Comparison of ENCODE assay signal across 1 cellular context in the genomic region with DNA sequence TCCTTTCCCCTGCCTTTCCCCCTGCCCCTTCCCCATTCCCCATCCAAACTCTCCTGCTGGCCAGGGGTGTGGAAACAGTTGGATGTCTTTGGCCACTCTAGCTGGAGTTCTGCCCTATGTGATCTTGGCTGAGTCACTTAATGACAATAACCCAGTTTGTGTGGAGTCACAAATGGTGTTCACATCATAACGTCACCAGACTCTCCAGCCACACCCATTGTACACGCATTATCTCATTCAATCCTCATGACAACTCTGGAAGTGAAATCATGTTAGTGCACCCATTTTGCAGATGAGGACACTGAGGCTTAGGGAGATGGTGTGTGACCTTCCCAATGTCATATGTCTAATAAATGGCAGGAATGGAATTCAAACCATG.
A peak's percentile ranks its signal among the peaks of the same experiment; 100 is the strongest.
TF ChIP-seq lines count a peak whose summit lies in the region.

No MANE protein-coding gene starts in this region.

TF ChIP-seq in K562, 482 proteins besides CTCF, POLR2A, EP300 and RAD21 (continues in another document):
- peak; percentile 95 for TF ChIP-seq ESRRA (IDR thresholded peaks at IDR 0.05; ENCODE audit: borderline replicate concordance, low read depth)
- TF ChIP-seq GABPB1 (CRISPR knock-in tag; IDR thresholded peaks at IDR 0.05), result no peak
- TF ChIP-seq SRSF7 (optimal IDR thresholded peaks at IDR 0.05; ENCODE audit: low read depth, low read length), result no peak
- TF ChIP-seq TRIM24 (IDR thresholded peaks at IDR 0.05), result no peak
- TF ChIP-seq HMGN3 (IDR thresholded peaks at IDR 0.05; ENCODE audit: borderline replicate concordance, extremely low read depth, insufficient read length, low read depth, low read length), result no peak
- no peak for TF ChIP-seq CEBPZ (IDR thresholded peaks at IDR 0.05; ENCODE audit: borderline replicate concordance, low read depth, low read length)
- no peak for TF ChIP-seq ZFPM2 (CRISPR knock-in tag; IDR thresholded peaks at IDR 0.05)
- TF ChIP-seq ZNF232 (CRISPR knock-in tag; IDR thresholded peaks at IDR 0.05), result no peak
- no peak for TF ChIP-seq ZFP91 (CRISPR knock-in tag; IDR thresholded peaks at IDR 0.05)
- peak; percentile 70; the same call in 1 of the 2 replicates for TF ChIP-seq ATF7 (IDR thresholded peaks at IDR 0.05)
- TF ChIP-seq CBX3 (IDR thresholded peaks at IDR 0.05; ENCODE audit: borderline replicate concordance in 1 of 2, low read length in 2 of 2), result peak in 1 of 2 experiments; percentile 62; a peak in 1 of 3 replicates
- TF ChIP-seq SREBF1 (IDR thresholded peaks at IDR 0.05; ENCODE audit: borderline replicate concordance, low read depth, low read length), result no peak
- no peak for TF ChIP-seq BRD9 (IDR thresholded peaks at IDR 0.05; ENCODE audit: low read depth, partially characterized antibody)
- TF ChIP-seq ZNF175 (CRISPR knock-in tag; IDR thresholded peaks at IDR 0.05; ENCODE audit: low read depth), result no peak
- TF ChIP-seq CBX1 (IDR thresholded peaks at IDR 0.05; ENCODE audit: low read depth), result peak; percentile 69; the same call in 1 of the 2 replicates
- no peak for TF ChIP-seq SIX5 (IDR thresholded peaks at IDR 0.05; ENCODE audit: borderline replicate concordance in 1 of 2, insufficient read depth in 1 of 2, low read depth in 1 of 2, low read length in 2 of 2)
- TF ChIP-seq KDM1A (IDR thresholded peaks at IDR 0.05), result peak; percentile 91 to 92
- TF ChIP-seq NR3C1 (CRISPR knock-in tag; IDR thresholded peaks at IDR 0.05), result no peak
- no peak for TF ChIP-seq ZNF408 (CRISPR knock-in tag; IDR thresholded peaks at IDR 0.05; ENCODE audit: low read depth)
- TF ChIP-seq ZKSCAN3 (CRISPR knock-in tag; IDR thresholded peaks at IDR 0.05), result no peak
- TF ChIP-seq EGR1 (conservative IDR thresholded peaks at IDR 0.05), result no peak
- TF ChIP-seq FOSL1 (tag; conservative IDR thresholded peaks at IDR 0.05), result peak; percentile 28; the same call in 1 of the 2 replicates
- TF ChIP-seq MEF2A (IDR thresholded peaks at IDR 0.05; ENCODE audit: control insufficient read depth, low read depth, low read length), result no peak
- TF ChIP-seq, protein P1, sequence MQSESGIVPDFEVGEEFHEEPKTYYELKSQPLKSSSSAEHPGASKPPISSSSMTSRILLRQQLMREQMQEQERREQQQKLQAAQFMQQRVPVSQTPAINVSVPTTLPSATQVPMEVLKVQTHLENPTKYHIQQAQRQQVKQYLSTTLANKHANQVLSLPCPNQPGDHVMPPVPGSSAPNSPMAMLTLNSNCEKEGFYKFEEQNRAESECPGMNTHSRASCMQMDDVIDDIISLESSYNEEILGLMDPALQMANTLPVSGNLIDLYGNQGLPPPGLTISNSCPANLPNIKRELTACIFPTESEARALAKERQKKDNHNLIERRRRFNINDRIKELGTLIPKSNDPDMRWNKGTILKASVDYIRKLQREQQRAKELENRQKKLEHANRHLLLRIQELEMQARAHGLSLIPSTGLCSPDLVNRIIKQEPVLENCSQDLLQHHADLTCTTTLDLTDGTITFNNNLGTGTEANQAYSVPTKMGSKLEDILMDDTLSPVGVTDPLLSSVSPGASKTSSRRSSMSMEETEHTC (IDR thresholded peaks at IDR 0.05), result no peak
- TF ChIP-seq CREM (IDR thresholded peaks at IDR 0.05; ENCODE audit: low read depth), result peak; percentile 69
- TF ChIP-seq BHLHE40 (IDR thresholded peaks at IDR 0.05; ENCODE audit: low read length), result peak; percentile 38; the same call in 1 of the 2 replicates
- TF ChIP-seq HEY1 (CRISPR knock-in tag; IDR thresholded peaks at IDR 0.05; ENCODE audit: borderline replicate concordance), result no peak
- no peak for TF ChIP-seq ZNF778 (CRISPR knock-in tag; IDR thresholded peaks at IDR 0.05)
- no peak for TF ChIP-seq NBN (IDR thresholded peaks at IDR 0.05; ENCODE audit: low read depth)
- TF ChIP-seq ZBTB2 (IDR thresholded peaks at IDR 0.05), result no peak
- no peak for TF ChIP-seq YY1 (IDR thresholded peaks at IDR 0.05; ENCODE audit: borderline replicate concordance in 1 of 3, control insufficient read depth in 1 of 3, extremely low read depth in 1 of 3, insufficient read depth in 3 of 3, insufficient read length in 1 of 3, insufficient replicate concordance in 2 of 3, low read depth in 1 of 3, low read length in 2 of 3)
- no peak for TF ChIP-seq NR2C2 (CRISPR knock-in tag; IDR thresholded peaks at IDR 0.05)
- TF ChIP-seq NR2C2 (tag; IDR thresholded peaks at IDR 0.05), result no peak
- TF ChIP-seq GATAD2B (IDR thresholded peaks at IDR 0.05; ENCODE audit: borderline replicate concordance), result no peak
- TF ChIP-seq PPARD (CRISPR knock-in tag; IDR thresholded peaks at IDR 0.05), result no peak
- TF ChIP-seq MEIS2 (IDR thresholded peaks at IDR 0.05; ENCODE audit: partially characterized antibody), result peak; percentile 28
- TF ChIP-seq, protein P2, sequence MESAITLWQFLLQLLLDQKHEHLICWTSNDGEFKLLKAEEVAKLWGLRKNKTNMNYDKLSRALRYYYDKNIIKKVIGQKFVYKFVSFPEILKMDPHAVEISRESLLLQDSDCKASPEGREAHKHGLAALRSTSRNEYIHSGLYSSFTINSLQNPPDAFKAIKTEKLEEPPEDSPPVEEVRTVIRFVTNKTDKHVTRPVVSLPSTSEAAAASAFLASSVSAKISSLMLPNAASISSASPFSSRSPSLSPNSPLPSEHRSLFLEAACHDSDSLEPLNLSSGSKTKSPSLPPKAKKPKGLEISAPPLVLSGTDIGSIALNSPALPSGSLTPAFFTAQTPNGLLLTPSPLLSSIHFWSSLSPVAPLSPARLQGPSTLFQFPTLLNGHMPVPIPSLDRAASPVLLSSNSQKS (CRISPR knock-in tag; IDR thresholded peaks at IDR 0.05), result no peak
- TF ChIP-seq RBM34 (IDR thresholded peaks at IDR 0.05; ENCODE audit: borderline replicate concordance, insufficient read depth, low read length), result no peak
- peak; percentile 69; the same call in 1 of the 2 replicates for TF ChIP-seq JUN (IDR thresholded peaks at IDR 0.05; ENCODE audit: borderline replicate concordance, low read depth, low read length)
- no peak for TF ChIP-seq JUN (CRISPR knock-in tag; IDR thresholded peaks at IDR 0.05; ENCODE audit: borderline replicate concordance)
- TF ChIP-seq TBP (optimal IDR thresholded peaks at IDR 0.05; ENCODE audit: low read depth, low read length), result no peak
- no peak for TF ChIP-seq TARDBP (IDR thresholded peaks at IDR 0.05)
- TF ChIP-seq JUND (IDR thresholded peaks at IDR 0.05; ENCODE audit: borderline replicate concordance, low read depth, low read length), result peak; percentile 47; the same call in 1 of the 2 replicates
- peak; percentile 67; the same call in 2 of the 3 replicates for TF ChIP-seq JUND (tag; IDR thresholded peaks at IDR 0.05; ENCODE audit: borderline replicate concordance, low read depth, low read length)
- no peak for TF ChIP-seq CHD2 (IDR thresholded peaks at IDR 0.05; ENCODE audit: low read depth, low read length)
- peak; percentile 82 for TF ChIP-seq HDAC2 (IDR thresholded peaks at IDR 0.05)
- TF ChIP-seq FOXP1 (CRISPR knock-in tag; IDR thresholded peaks at IDR 0.05), result no peak
- TF ChIP-seq DPF2 (IDR thresholded peaks at IDR 0.05), result no peak
- TF ChIP-seq ZFP36 (IDR thresholded peaks at IDR 0.05; ENCODE audit: low read depth, low read length, partially characterized antibody), result no peak
- no peak for TF ChIP-seq SRSF9 (IDR thresholded peaks at IDR 0.05; ENCODE audit: borderline replicate concordance, low read depth, low read length)
- no peak for TF ChIP-seq MBD2 (IDR thresholded peaks at IDR 0.05; ENCODE audit: borderline replicate concordance, low read depth)
- no peak for TF ChIP-seq ILK (tag; IDR thresholded peaks at IDR 0.05; ENCODE audit: borderline replicate concordance, low read depth)
- TF ChIP-seq MTA2 (IDR thresholded peaks at IDR 0.05; ENCODE audit: low read depth), result no peak
- no peak for TF ChIP-seq XRCC5 (IDR thresholded peaks at IDR 0.05; ENCODE audit: low read depth, low read length)
- TF ChIP-seq, protein P3, sequence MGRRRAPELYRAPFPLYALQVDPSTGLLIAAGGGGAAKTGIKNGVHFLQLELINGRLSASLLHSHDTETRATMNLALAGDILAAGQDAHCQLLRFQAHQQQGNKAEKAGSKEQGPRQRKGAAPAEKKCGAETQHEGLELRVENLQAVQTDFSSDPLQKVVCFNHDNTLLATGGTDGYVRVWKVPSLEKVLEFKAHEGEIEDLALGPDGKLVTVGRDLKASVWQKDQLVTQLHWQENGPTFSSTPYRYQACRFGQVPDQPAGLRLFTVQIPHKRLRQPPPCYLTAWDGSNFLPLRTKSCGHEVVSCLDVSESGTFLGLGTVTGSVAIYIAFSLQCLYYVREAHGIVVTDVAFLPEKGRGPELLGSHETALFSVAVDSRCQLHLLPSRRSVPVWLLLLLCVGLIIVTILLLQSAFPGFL (CRISPR knock-in tag; IDR thresholded peaks at IDR 0.05), result no peak
- TF ChIP-seq ETV1 (tag; conservative IDR thresholded peaks at IDR 0.05; ENCODE audit: low read depth), result 0 out of 2 replicates have a peak, but pooled peaks have one; percentile 34
- TF ChIP-seq MTA3 (IDR thresholded peaks at IDR 0.05; ENCODE audit: borderline replicate concordance), result 0 out of 2 replicates have a peak, but pooled peaks have one; percentile 19
- no peak for TF ChIP-seq ZBTB33 (CRISPR knock-in tag; IDR thresholded peaks at IDR 0.05)
- peak; percentile 16; the same call in 1 of the 2 replicates for TF ChIP-seq DIDO1 (tag; IDR thresholded peaks at IDR 0.05; ENCODE audit: low read depth)
- TF ChIP-seq ZBTB9 (CRISPR knock-in tag; IDR thresholded peaks at IDR 0.05), result no peak
- no peak for TF ChIP-seq POLR2AphosphoS2 (IDR thresholded peaks at IDR 0.05; ENCODE audit: low read length)
- no peak for TF ChIP-seq ZEB2 (IDR thresholded peaks at IDR 0.05)
- no peak for TF ChIP-seq ZNF143 (CRISPR knock-in tag; IDR thresholded peaks at IDR 0.05)
